Comparison of ENCODE assay signal across 9 cellular contexts in genomic region chr1:234515411-234515810, GRCh38. TPM values are rescaled to one million over a fixed set of nuclear protein-coding genes. Genes with fewer than 3 reads are reported as not detected.
DNase-seq lines count a peak whose midpoint lies in the region; ATAC-seq and TF ChIP-seq lines count a peak whose summit lies in the region.
"Had no signal": no experiment of that assay in that cellular context is flagged by ENCODE, and none has a peak within 500 bp of the region (broad histone marks: within the 10 kb centered on the region; RNA-seq: fewer than 3 reads in every experiment).

No MANE protein-coding gene starts in this region.

- 50 to 66% methylated on average over 2 of the region's 2 CpGs for WGBS in esophagus, 2 donors

- no peak overlapping the region for H3K4me3 ChIP-seq in DND-41 (ENCODE audit: low read depth in 1 of 2, low read length in 2 of 2)
- no peak overlapping the region for H3K4me3 ChIP-seq in OCI-LY3 (ENCODE audit: low read length)
- H3K4me3 ChIP-seq in esophagus (ENCODE audit: low read depth in 1 of 2, low read length in 2 of 2): no peak overlapping the region
- H3K4me3 ChIP-seq in osteoblast (ENCODE audit: insufficient read depth, low read length): peak overlapping the region; percentile 32

- H3K27me3 ChIP-seq in DND-41 (ENCODE audit: insufficient read depth, low read length, poor library complexity) (no peaks in the 10 kb centered on the region), OCI-LY3 (ENCODE audit: low read depth, low read length) (peaks cover 3% of the 10 kb centered on the region; the same call in 1 of the 2 replicates), esophagus (ENCODE audit: control insufficient read depth in 1 of 2, insufficient read depth in 2 of 2, low read length in 2 of 2) (no peaks in the 10 kb centered on the region), osteoblast (ENCODE audit: insufficient read depth, low read length) (no peaks in the 10 kb centered on the region)

- TF ChIP-seq CTCF in DND-41 (IDR thresholded peaks at IDR 0.05; ENCODE audit: borderline replicate concordance, extremely low read depth, low read length, poor library complexity, severe bottlenecking): no peak
- TF ChIP-seq CTCF in OCI-LY3 (IDR thresholded peaks at IDR 0.05; ENCODE audit: low read depth, low read length): no peak
- no peak for TF ChIP-seq CTCF in osteoblast (IDR thresholded peaks at IDR 0.05; ENCODE audit: extremely low read depth, low read depth, low read length)

- no peaks in the 10 kb centered on the region for H4K20me1 ChIP-seq in DND-41 (ENCODE audit: insufficient read depth, low read length)
- no peaks in the 10 kb centered on the region for H4K20me1 ChIP-seq in OCI-LY3 (ENCODE audit: insufficient read depth, low read length)
- no peaks in the 10 kb centered on the region for H4K20me1 ChIP-seq in osteoblast (ENCODE audit: insufficient read depth, low read length)

- H3K4me2 ChIP-seq in DND-41 (ENCODE audit: insufficient read depth, low read length) (no peak overlapping the region), OCI-LY3 (ENCODE audit: low read length) (peak overlapping the region; percentile 5), osteoblast (ENCODE audit: insufficient read depth, low read length) (peak overlapping the region; percentile 42)

- H3K27ac ChIP-seq in DND-41 (ENCODE audit: low read length) (peak overlapping the region; percentile 41), OCI-LY3 (ENCODE audit: low read length) (no peak overlapping the region), esophagus (ENCODE audit: low read depth in 2 of 2, low read length in 1 of 2) (peak overlapping the region; percentile 57 to 78), osteoblast (ENCODE audit: low read depth, low read length) (peak overlapping the region; percentile 81)

- H3K9me3 ChIP-seq in DND-41 (ENCODE audit: insufficient read depth, low read length, severe bottlenecking) (no peaks in the 10 kb centered on the region), OCI-LY3 (ENCODE audit: insufficient read depth, low read length) (no peaks in the 10 kb centered on the region), esophagus (ENCODE audit: control insufficient read depth in 2 of 2, insufficient read depth in 1 of 2, low read depth in 1 of 2, low read length in 1 of 2) (no peaks in the 10 kb centered on the region), osteoblast (ENCODE audit: low read depth, low read length) (no peaks in the 10 kb centered on the region)

- ATAC-seq in DND-41 (ENCODE audit: insufficient read depth, low read depth): no peak
- ATAC-seq in GM21447 (IDR thresholded peaks at IDR 0.05; ENCODE audit: unreplicated experiment): no peak

- no peak for DNase-seq in DND-41
- DNase-seq in osteoblast (ENCODE audit: insufficient read length, low spot score, missing footprints): peak; percentile 73
- no peak for DNase-seq in SK-N-DZ (ENCODE audit: low spot score)
- no peak for DNase-seq in foreskin melanocyte
- DNase-seq in DMS 273 treated with DMSO at 0.1 percent for 48 hours (lab: John Stamatoyannopoulos, UW): no peak
- DNase-seq: activated CD4-positive, alpha-beta memory T cell treated with anti-CD3 and anti-CD28 coated beads for 36 hours had no signal

- H2AFZ ChIP-seq in DND-41 (ENCODE audit: low read depth, low read length) (peak overlapping the region; percentile 15; the same call in 1 of the 2 replicates), OCI-LY3 (ENCODE audit: low read depth, low read length) (no peak overlapping the region), osteoblast (ENCODE audit: low read length) (peak overlapping the region; percentile 2)

- H3K9ac ChIP-seq in DND-41 (ENCODE audit: low read depth, low read length) (no peak overlapping the region), OCI-LY3 (ENCODE audit: low read length) (no peak overlapping the region)

- H3K36me3 ChIP-seq in DND-41 (ENCODE audit: insufficient read depth, low read length) (no peaks in the 10 kb centered on the region), OCI-LY3 (replicated peaks; ENCODE audit: low read depth, low read length) (no peaks in the 10 kb centered on the region), esophagus (ENCODE audit: control insufficient read depth in 2 of 2, insufficient read depth in 2 of 2, low read length in 1 of 2) (no peaks in the 10 kb centered on the region), osteoblast (ENCODE audit: insufficient read depth, low read length) (no peaks in the 10 kb centered on the region)

- H3K79me2 ChIP-seq in DND-41 (ENCODE audit: insufficient read depth, low read length) (no peaks in the 10 kb centered on the region), OCI-LY3 (ENCODE audit: low read length) (no peaks in the 10 kb centered on the region), osteoblast (ENCODE audit: insufficient read depth, low read length) (no peaks in the 10 kb centered on the region)

- H3K4me1 ChIP-seq in DND-41 (ENCODE audit: insufficient read depth, low read length): peaks cover 30% of the 10 kb centered on the region
- H3K4me1 ChIP-seq in OCI-LY3 (ENCODE audit: low read length): peaks cover 56% of the 10 kb centered on the region
- peaks cover 0 to 1% of the 10 kb centered on the region in 2 donors for H3K4me1 ChIP-seq in esophagus (ENCODE audit: control insufficient read depth in 2 of 2, insufficient read depth in 2 of 2, low read length in 1 of 2)
- H3K4me1 ChIP-seq in osteoblast (ENCODE audit: insufficient read depth, low read length): peaks cover 16% of the 10 kb centered on the region

RNA-seq across cellular contexts. Expression of gene TARBP1, which starts 36.4 kb away (rescaled TPM):
- polyA plus RNA-seq in esophagus: 10 to 100 TPM; 16.8 to 32.5 TPM
- total RNA-seq in osteoblast: 29.7 and 33.6 TPM in 2 replicates
- 13.9 and 15.3 TPM in 2 replicates for polyA plus RNA-seq in SK-N-DZ (2014; cell fraction: cytosol; rRNA removed)
- polyA plus RNA-seq in SK-N-DZ (2014; cell fraction: nucleus; rRNA removed): 68.8 and 95.8 TPM in 2 replicates
